Comparison of ENCODE assay signal across 21 cellular contexts in the genomic region with DNA sequence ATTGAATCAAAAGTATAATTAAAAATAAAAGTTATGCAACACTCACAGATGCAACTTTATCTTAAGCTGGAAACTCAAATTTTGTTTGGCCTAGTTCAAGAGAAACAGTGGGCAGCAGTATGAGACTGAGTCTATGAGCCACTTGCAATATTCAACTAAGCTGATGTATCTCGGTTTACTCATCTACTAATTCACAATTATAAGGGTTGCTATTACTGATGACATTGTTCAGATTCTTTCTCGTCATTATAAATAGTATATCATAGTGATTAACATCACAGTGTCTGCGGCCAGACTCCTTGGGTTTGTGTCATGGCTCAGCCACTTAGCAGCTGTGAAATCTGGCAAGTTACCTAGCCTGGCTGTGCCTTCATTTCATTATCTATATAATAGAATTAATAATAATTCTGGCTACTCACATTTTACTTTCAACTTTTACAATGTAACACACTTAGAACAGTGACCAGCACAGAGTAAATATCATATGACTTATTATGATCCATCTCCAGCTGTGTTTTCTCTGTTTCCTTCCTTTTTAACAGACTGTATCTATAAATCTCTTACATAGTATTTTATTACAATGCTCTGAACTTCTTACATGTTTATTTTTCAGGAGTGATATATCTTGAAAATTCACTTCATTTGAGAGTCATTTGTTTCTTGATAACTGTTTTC.
A peak's percentile ranks its signal among the peaks of the same experiment; 100 is the strongest.
DNase-seq lines count a peak whose midpoint lies in the region; ATAC-seq, FAIRE-seq and TF ChIP-seq lines count a peak whose summit lies in the region.
"Had no signal": no experiment of that assay in that cellular context is flagged by ENCODE, and none has a peak within 500 bp of the region (broad histone marks: within the 10 kb centered on the region; RNA-seq: fewer than 3 reads in every experiment).

No MANE protein-coding gene starts in this region.

- ATAC-seq in GM19467 (IDR thresholded peaks at IDR 0.05; ENCODE audit: unreplicated experiment), result no peak
- no peak for ATAC-seq in GM21390 (IDR thresholded peaks at IDR 0.05; ENCODE audit: unreplicated experiment)
- no peak for ATAC-seq in HG03342 (IDR thresholded peaks at IDR 0.05; ENCODE audit: unreplicated experiment)
- ATAC-seq: left colon, T-helper 17 cell had no signal

- no peak overlapping the region for H3K4me3 ChIP-seq in BE2C (ENCODE audit: low read depth, low read length)
- no peak overlapping the region for H3K4me3 ChIP-seq in fibroblast of pulmonary artery (replicated peaks; ENCODE audit: low read depth, low read length)
- H3K4me3 ChIP-seq: ascending aorta, neural progenitor cell, SJSA1, vagina had no signal

- H3K4me1 ChIP-seq in BE2C, result peaks cover 7% of the 10 kb centered on the region
- H3K4me1 ChIP-seq: ascending aorta, neural progenitor cell, SJSA1, vagina had no signal

- H3K9me3 ChIP-seq in BE2C, result no peaks in the 10 kb centered on the region
- H3K9me3 ChIP-seq: ascending aorta, SJSA1, vagina had no signal

- no peaks in the 10 kb centered on the region for H3K27me3 ChIP-seq in BE2C
- H3K27me3 ChIP-seq: ascending aorta, neural progenitor cell, SJSA1, vagina had no signal

- no peaks in the 10 kb centered on the region for H3K36me3 ChIP-seq in BE2C
- H3K36me3 ChIP-seq: ascending aorta, neural progenitor cell, SJSA1, vagina had no signal

- TF ChIP-seq CTCF in BE2C (IDR thresholded peaks at IDR 0.05; ENCODE audit: low read depth, low read length) (no peak), fibroblast of pulmonary artery (IDR thresholded peaks at IDR 0.05; ENCODE audit: low read length, missing control alignments) (no peak)

- peak; percentile 28 for DNase-seq in BE2C
- peak; percentile 2 for DNase-seq in NCI-H69 (lab: John Stamatoyannopoulos, UW)
- peak; percentile 3 for DNase-seq in fibroblast of pulmonary artery (ENCODE audit: low read depth)
- peak; percentile 76 for DNase-seq in myocyte (ENCODE audit: low read depth)
- no peak for DNase-seq in urothelium cell line (ENCODE audit: low spot score)
- DNase-seq: activated CD4-positive, alpha-beta T cell treated with anti-CD3 and anti-CD28 coated beads, Interleukin-2, amount 50 U/mL, for 4 hours; activated naive CD4-positive, alpha-beta T cell treated with anti-CD3 and anti-CD28 coated beads for 36 hours; COR-L47; left colon; NCI-H774; substantia nigra; T-helper 17 cell had no signal

- FAIRE-seq in urothelium cell line (lab: Jason Lieb, UNC), result no peak
- FAIRE-seq: colon, endometrium had no signal
